ENCODE assay signal across 8 cellular contexts in genomic region chr5:149345892-149346222, GRCh38. TPM values are rescaled to one million over a fixed set of nuclear protein-coding genes. Genes with fewer than 3 reads are reported as not detected.
DNase-seq lines count a peak whose midpoint lies in the region; ATAC-seq and TF ChIP-seq lines count a peak whose summit lies in the region.

No MANE protein-coding gene starts in this region.

- ATAC-seq in HG03064 (IDR thresholded peaks at IDR 0.05; ENCODE audit: low read depth, unreplicated experiment): peak; percentile 3

- H3K9me3 ChIP-seq in esophagus muscularis mucosa: no peaks in the 10 kb centered on the region
- H3K9me3 ChIP-seq in neural cell (ENCODE audit: low read length): no peaks in the 10 kb centered on the region

- peak overlapping the region; percentile 86 for H2AFZ ChIP-seq in neural cell (ENCODE audit: low read depth, low read length)

- peak overlapping the region; percentile 69 for H3K4me2 ChIP-seq in neural cell (ENCODE audit: low read length)

- H3K27me3 ChIP-seq in esophagus muscularis mucosa: no peaks in the 10 kb centered on the region
- H3K27me3 ChIP-seq in neural cell (ENCODE audit: insufficient read depth, low read depth, low read length): no peaks in the 10 kb centered on the region

- TF ChIP-seq CTCF in VCaP (conservative IDR thresholded peaks at IDR 0.05) (no peak), esophagus muscularis mucosa (IDR thresholded peaks at IDR 0.05) (no peak), neural cell (IDR thresholded peaks at IDR 0.05; ENCODE audit: poor library complexity, severe bottlenecking) (no peak), GM10266 (IDR thresholded peaks at IDR 0.05; ENCODE audit: control insufficient read depth, insufficient read depth, low read depth, missing control alignments) (no peak)

- H3K36me3 ChIP-seq in esophagus muscularis mucosa (peaks cover 20 to 46% (median 30%) of the 10 kb centered on the region in 4 donors), neural cell (ENCODE audit: insufficient read depth, low read length) (no peaks in the 10 kb centered on the region)

- TF ChIP-seq RAD21 in neural cell (conservative IDR thresholded peaks at IDR 0.05): no peak

- H3K79me2 ChIP-seq in neural cell (replicated peaks; ENCODE audit: insufficient read depth, low read length): peaks cover 10% of the 10 kb centered on the region

- H4K20me1 ChIP-seq in neural cell (ENCODE audit: insufficient read depth): no peaks in the 10 kb centered on the region

- H3K4me3 ChIP-seq in esophagus muscularis mucosa (peak overlapping the region; percentile 73 to 92 (median 76)), neural cell (ENCODE audit: low read length) (peak overlapping the region; percentile 80)

- no peaks in the 10 kb centered on the region for H3F3A ChIP-seq in neural cell (ENCODE audit: insufficient read depth, low read length, poor library complexity, severe bottlenecking)

- H3K9ac ChIP-seq in neural cell (ENCODE audit: low read length): peak overlapping the region; percentile 71

- H3K9me2 ChIP-seq in neural cell (ENCODE audit: insufficient read depth, low read length): no peaks in the 10 kb centered on the region

- TF ChIP-seq EP300 in esophagus muscularis mucosa (IDR thresholded peaks at IDR 0.05) (no peak), neural cell (conservative IDR thresholded peaks at IDR 0.05; ENCODE audit: poor library complexity, severe bottlenecking) (no peak)

- peaks cover 16 to 27% (median 20%) of the 10 kb centered on the region in 4 donors for H3K4me1 ChIP-seq in esophagus muscularis mucosa

- intact Hi-C loops in esophagus muscularis mucosa (cut with DNase I): no loop called here

- no peak for TF ChIP-seq POLR2A in esophagus muscularis mucosa (IDR thresholded peaks at IDR 0.05; ENCODE audit: low read depth)

- WGBS in esophagus muscularis mucosa: 1% methylated on average over 9 of the region's 11 CpGs

- H3K27ac ChIP-seq in VCaP (peak overlapping the region; percentile 93), esophagus muscularis mucosa (replicated peaks in 1 of 4) (peak overlapping the region; percentile 73 to 82 (median 81)), neural cell (ENCODE audit: low read length) (peak overlapping the region; percentile 86)

- DNase-seq in NCI-H510A treated with DMSO at 0.1 percent for 48 hours (lab: John Stamatoyannopoulos, UW) (peak; percentile 17), NCI-H510A (lab: John Stamatoyannopoulos, UW) (no peak), esophagus muscularis mucosa (ENCODE audit: extremely low spot score) (no peak), GM10266 (ENCODE audit: extremely low spot score) (no peak), NCI-H526 (lab: John Stamatoyannopoulos, UW) (no peak)

TF ChIP-seq in neural cell, 6 proteins besides CTCF, POLR2A, EP300 and RAD21:
- TF ChIP-seq EZH2 (IDR thresholded peaks at IDR 0.05; ENCODE audit: borderline replicate concordance, insufficient read depth, low read length, poor library complexity, severe bottlenecking) (no peak), TAF1 (IDR thresholded peaks at IDR 0.05; ENCODE audit: low read depth) (no peak), POLR2AphosphoS5 (IDR thresholded peaks at IDR 0.05) (no peak), SMC3 (conservative IDR thresholded peaks at IDR 0.05; ENCODE audit: poor library complexity) (no peak), REST (IDR thresholded peaks at IDR 0.05; ENCODE audit: borderline replicate concordance) (no peak), MXI1 (conservative IDR thresholded peaks at IDR 0.05; ENCODE audit: poor library complexity, severe bottlenecking) (no peak)

RNA-seq across cellular contexts. Expression of gene GRPEL2, which starts 0.6 kb away (rescaled TPM):
- 10 to 100 TPM in 1 of 4 donors, 1 to 10 TPM in 3; 7.8 to 14.9 (median 8.7) TPM for total RNA-seq in esophagus muscularis mucosa
- polyA plus RNA-seq in neural cell: 13.0 and 19.3 TPM in 2 replicates
- 29.2 and 33.9 TPM in 2 replicates for polyA minus RNA-seq in neural cell

RNA-seq across cellular contexts. Expression of gene PCYOX1L, which starts 12.0 kb away (rescaled TPM):
- 1 to 10 TPM; 4.0 to 5.8 (median 4.7) TPM for total RNA-seq in esophagus muscularis mucosa
- polyA plus RNA-seq in neural cell: 19.5 and 21.1 TPM in 2 replicates
- 19.3 and 20.5 TPM in 2 replicates for polyA minus RNA-seq in neural cell

RNA-seq across cellular contexts. Expression of gene IL17B, which starts 33.2 kb away (rescaled TPM):
- total RNA-seq in esophagus muscularis mucosa: 10 to 100 TPM in 2 of 4 donors, 1 to 10 TPM in 2; 2.5 to 20.3 (median 8.0) TPM
- not detected in 2 replicates for polyA plus RNA-seq in neural cell
- polyA minus RNA-seq in neural cell: not detected in 2 replicates
